In the genomic region with DNA sequence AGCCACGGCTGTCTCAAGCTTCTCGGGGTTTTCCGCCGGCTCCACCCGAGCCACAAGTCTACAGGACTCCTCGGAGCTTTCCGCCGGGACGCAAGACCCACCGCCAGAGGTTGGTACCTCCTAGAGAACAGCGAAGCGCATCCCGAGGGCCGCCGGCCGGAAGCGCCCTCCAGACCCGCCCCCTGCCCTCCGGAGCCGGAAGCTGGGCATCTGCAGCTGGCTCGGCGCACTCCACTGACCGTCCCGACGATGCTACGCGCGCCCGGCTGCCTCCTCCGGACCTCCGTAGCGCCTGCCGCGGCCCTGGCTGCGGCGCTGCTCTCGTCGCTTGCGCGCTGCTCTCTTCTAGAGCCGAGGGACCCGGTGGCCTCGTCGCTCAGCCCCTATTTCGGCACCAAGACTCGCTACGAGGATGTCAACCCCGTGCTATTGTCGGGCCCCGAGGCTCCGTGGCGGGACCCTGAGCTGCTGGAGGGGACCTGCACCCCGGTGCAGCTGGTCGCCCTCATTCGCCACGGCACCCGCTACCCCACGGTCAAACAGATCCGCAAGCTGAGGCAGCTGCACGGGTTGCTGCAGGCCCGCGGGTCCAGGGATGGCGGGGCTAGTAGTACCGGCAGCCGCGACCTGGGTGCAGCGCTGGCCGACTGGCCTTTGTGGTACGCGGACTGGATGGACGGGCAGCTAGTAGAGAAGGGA, we compare ENCODE assay signal across 1 cellular context.
A peak's percentile ranks its signal among the peaks of the same experiment; 100 is the strongest.
TF ChIP-seq lines count a peak whose summit lies in the region.

A gene with protein sequence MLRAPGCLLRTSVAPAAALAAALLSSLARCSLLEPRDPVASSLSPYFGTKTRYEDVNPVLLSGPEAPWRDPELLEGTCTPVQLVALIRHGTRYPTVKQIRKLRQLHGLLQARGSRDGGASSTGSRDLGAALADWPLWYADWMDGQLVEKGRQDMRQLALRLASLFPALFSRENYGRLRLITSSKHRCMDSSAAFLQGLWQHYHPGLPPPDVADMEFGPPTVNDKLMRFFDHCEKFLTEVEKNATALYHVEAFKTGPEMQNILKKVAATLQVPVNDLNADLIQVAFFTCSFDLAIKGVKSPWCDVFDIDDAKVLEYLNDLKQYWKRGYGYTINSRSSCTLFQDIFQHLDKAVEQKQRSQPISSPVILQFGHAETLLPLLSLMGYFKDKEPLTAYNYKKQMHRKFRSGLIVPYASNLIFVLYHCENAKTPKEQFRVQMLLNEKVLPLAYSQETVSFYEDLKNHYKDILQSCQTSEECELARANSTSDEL (plus strand): TSS at position 227 of the 699 bp plus-strand sequence. CDS start 23 bp downstream, at position 250.

TF ChIP-seq in HepG2, 621 proteins besides CTCF, POLR2A, EP300 and RAD21 (continued from another document and continues in another):
- TF ChIP-seq, protein P1, sequence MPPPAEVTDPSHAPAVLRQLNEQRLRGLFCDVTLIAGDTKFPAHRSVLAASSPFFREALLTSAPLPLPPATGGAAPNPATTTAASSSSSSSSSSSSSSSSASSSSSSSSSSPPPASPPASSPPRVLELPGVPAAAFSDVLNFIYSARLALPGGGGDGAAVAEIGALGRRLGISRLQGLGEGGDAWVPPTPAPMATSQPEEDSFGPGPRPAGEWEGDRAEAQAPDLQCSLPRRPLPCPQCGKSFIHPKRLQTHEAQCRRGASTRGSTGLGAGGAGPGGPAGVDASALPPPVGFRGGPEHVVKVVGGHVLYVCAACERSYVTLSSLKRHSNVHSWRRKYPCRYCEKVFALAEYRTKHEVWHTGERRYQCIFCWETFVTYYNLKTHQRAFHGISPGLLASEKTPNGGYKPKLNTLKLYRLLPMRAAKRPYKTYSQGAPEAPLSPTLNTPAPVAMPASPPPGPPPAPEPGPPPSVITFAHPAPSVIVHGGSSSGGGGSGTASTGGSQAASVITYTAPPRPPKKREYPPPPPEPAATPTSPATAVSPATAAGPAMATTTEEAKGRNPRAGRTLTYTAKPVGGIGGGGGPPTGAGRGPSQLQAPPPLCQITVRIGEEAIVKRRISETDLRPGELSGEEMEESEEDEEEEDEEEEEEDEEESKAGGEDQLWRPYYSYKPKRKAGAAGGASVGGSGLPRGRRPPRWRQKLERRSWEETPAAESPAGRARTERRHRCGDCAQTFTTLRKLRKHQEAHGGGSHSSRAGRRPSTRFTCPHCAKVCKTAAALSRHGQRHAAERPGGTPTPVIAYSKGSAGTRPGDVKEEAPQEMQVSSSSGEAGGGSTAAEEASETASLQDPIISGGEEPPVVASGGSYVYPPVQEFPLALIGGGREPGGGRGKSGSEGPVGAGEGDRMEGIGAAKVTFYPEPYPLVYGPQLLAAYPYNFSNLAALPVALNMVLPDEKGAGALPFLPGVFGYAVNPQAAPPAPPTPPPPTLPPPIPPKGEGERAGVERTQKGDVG (CRISPR knock-in tag; IDR thresholded peaks at IDR 0.05; ENCODE audit: borderline replicate concordance): 0 out of 2 replicates have a peak, but pooled peaks have one; percentile 25
- TF ChIP-seq GABPA (IDR thresholded peaks at IDR 0.05; ENCODE audit: low read depth, low read length) (peak; percentile 99), GABPA (CRISPR knock-in tag; IDR thresholded peaks at IDR 0.05; ENCODE audit: low read depth) (peak; percentile 92), ZKSCAN8 (CRISPR knock-in tag; IDR thresholded peaks at IDR 0.05; ENCODE audit: borderline replicate concordance) (no peak), ZSCAN20 (CRISPR knock-in tag; IDR thresholded peaks at IDR 0.05; ENCODE audit: borderline replicate concordance) (no peak), ZNF614 (CRISPR knock-in tag; IDR thresholded peaks at IDR 0.05; ENCODE audit: borderline replicate concordance) (0 out of 2 replicates have a peak, but pooled peaks have one; percentile 18), NFKB2 (CRISPR knock-in tag; IDR thresholded peaks at IDR 0.05; ENCODE audit: borderline replicate concordance) (0 out of 2 replicates have a peak, but pooled peaks have one; percentile 47), JUND (CRISPR knock-in tag; IDR thresholded peaks at IDR 0.05) (no peak), CREB1 (IDR thresholded peaks at IDR 0.05) (peak; percentile 55; the same call in 1 of the 2 replicates), CREB1 (CRISPR knock-in tag; IDR thresholded peaks at IDR 0.05) (no peak), GATA4 (IDR thresholded peaks at IDR 0.05; ENCODE audit: borderline replicate concordance, low read depth) (0 out of 2 replicates have a peak, but pooled peaks have one; percentile 49), ZNF329 (CRISPR knock-in tag; IDR thresholded peaks at IDR 0.05; ENCODE audit: low read depth) (0 out of 2 replicates have a peak, but pooled peaks have one; percentile 13), NAIF1 (CRISPR knock-in tag; IDR thresholded peaks at IDR 0.05; ENCODE audit: borderline replicate concordance) (peak; percentile 62; the same call in 1 of the 2 replicates), ZC3H13 (CRISPR knock-in tag; IDR thresholded peaks at IDR 0.05) (peak; percentile 25; the same call in 1 of the 2 replicates), ZNF335 (CRISPR knock-in tag; IDR thresholded peaks at IDR 0.05) (peak; percentile 7; the same call in 1 of the 2 replicates), ZNF224 (CRISPR knock-in tag; IDR thresholded peaks at IDR 0.05) (0 out of 2 replicates have a peak, but pooled peaks have one; percentile 27), TCF12 (IDR thresholded peaks at IDR 0.05) (no peak), TCF12 (CRISPR knock-in tag; IDR thresholded peaks at IDR 0.05) (no peak), MAZ (IDR thresholded peaks at IDR 0.05; ENCODE audit: borderline replicate concordance, low read depth, low read length) (no peak), MAZ (CRISPR knock-in tag; IDR thresholded peaks at IDR 0.05; ENCODE audit: low read depth) (peak; percentile 40; the same call in 1 of the 2 replicates), GFI1 (CRISPR knock-in tag; IDR thresholded peaks at IDR 0.05; ENCODE audit: borderline replicate concordance) (peak; percentile 57; the same call in 1 of the 2 replicates), ZNF790 (CRISPR knock-in tag; IDR thresholded peaks at IDR 0.05; ENCODE audit: borderline replicate concordance) (0 out of 2 replicates have a peak, but pooled peaks have one; percentile 82), HIVEP1 (CRISPR knock-in tag; IDR thresholded peaks at IDR 0.05) (peak; percentile 70; the same call in 1 of the 2 replicates)
- TF ChIP-seq, protein P2, sequence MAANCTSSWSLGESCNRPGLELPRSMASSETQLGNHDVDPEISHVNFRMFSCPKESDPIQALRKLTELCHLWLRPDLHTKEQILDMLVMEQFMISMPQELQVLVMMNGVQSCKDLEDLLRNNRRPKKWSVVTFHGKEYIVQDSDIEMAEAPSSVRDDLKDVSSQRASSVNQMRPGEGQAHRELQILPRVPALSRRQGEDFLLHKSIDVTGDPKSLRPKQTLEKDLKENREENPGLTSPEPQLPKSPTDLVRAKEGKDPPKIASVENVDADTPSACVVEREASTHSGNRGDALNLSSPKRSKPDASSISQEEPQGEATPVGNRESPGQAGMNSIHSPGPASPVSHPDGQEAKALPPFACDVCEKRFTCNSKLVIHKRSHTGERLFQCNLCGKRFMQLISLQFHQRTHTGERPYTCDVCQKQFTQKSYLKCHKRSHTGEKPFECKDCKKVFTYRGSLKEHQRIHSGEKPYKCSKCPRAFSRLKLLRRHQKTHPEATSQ (CRISPR knock-in tag; IDR thresholded peaks at IDR 0.05; ENCODE audit: borderline replicate concordance): 0 out of 2 replicates have a peak, but pooled peaks have one; percentile 49
- TF ChIP-seq, protein P3, sequence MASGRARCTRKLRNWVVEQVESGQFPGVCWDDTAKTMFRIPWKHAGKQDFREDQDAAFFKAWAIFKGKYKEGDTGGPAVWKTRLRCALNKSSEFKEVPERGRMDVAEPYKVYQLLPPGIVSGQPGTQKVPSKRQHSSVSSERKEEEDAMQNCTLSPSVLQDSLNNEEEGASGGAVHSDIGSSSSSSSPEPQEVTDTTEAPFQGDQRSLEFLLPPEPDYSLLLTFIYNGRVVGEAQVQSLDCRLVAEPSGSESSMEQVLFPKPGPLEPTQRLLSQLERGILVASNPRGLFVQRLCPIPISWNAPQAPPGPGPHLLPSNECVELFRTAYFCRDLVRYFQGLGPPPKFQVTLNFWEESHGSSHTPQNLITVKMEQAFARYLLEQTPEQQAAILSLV (CRISPR knock-in tag; IDR thresholded peaks at IDR 0.05; ENCODE audit: borderline replicate concordance): peak; percentile 90
- TF ChIP-seq, protein P4, sequence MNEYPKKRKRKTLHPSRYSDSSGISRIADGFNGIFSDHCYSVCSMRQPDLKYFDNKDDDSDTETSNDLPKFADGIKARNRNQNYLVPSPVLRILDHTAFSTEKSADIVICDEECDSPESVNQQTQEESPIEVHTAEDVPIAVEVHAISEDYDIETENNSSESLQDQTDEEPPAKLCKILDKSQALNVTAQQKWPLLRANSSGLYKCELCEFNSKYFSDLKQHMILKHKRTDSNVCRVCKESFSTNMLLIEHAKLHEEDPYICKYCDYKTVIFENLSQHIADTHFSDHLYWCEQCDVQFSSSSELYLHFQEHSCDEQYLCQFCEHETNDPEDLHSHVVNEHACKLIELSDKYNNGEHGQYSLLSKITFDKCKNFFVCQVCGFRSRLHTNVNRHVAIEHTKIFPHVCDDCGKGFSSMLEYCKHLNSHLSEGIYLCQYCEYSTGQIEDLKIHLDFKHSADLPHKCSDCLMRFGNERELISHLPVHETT (CRISPR knock-in tag; conservative IDR thresholded peaks at IDR 0.05): peak; percentile 48; the same call in 1 of the 2 replicates
- TF ChIP-seq, protein P5, sequence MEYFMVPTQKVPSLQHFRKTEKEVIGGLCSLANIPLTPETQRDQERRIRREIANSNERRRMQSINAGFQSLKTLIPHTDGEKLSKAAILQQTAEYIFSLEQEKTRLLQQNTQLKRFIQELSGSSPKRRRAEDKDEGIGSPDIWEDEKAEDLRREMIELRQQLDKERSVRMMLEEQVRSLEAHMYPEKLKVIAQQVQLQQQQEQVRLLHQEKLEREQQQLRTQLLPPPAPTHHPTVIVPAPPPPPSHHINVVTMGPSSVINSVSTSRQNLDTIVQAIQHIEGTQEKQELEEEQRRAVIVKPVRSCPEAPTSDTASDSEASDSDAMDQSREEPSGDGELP (IDR thresholded peaks at IDR 0.05; ENCODE audit: borderline replicate concordance, low read depth): peak; percentile 93
- TF ChIP-seq, protein P6, sequence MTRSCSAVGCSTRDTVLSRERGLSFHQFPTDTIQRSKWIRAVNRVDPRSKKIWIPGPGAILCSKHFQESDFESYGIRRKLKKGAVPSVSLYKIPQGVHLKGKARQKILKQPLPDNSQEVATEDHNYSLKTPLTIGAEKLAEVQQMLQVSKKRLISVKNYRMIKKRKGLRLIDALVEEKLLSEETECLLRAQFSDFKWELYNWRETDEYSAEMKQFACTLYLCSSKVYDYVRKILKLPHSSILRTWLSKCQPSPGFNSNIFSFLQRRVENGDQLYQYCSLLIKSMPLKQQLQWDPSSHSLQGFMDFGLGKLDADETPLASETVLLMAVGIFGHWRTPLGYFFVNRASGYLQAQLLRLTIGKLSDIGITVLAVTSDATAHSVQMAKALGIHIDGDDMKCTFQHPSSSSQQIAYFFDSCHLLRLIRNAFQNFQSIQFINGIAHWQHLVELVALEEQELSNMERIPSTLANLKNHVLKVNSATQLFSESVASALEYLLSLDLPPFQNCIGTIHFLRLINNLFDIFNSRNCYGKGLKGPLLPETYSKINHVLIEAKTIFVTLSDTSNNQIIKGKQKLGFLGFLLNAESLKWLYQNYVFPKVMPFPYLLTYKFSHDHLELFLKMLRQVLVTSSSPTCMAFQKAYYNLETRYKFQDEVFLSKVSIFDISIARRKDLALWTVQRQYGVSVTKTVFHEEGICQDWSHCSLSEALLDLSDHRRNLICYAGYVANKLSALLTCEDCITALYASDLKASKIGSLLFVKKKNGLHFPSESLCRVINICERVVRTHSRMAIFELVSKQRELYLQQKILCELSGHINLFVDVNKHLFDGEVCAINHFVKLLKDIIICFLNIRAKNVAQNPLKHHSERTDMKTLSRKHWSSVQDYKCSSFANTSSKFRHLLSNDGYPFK (CRISPR knock-in tag; IDR thresholded peaks at IDR 0.05; ENCODE audit: borderline replicate concordance): peak; percentile 83
- TF ChIP-seq, protein P7, sequence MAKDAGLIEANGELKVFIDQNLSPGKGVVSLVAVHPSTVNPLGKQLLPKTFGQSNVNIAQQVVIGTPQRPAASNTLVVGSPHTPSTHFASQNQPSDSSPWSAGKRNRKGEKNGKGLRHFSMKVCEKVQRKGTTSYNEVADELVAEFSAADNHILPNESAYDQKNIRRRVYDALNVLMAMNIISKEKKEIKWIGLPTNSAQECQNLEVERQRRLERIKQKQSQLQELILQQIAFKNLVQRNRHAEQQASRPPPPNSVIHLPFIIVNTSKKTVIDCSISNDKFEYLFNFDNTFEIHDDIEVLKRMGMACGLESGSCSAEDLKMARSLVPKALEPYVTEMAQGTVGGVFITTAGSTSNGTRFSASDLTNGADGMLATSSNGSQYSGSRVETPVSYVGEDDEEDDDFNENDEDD (CRISPR knock-in tag; IDR thresholded peaks at IDR 0.05; ENCODE audit: borderline replicate concordance): peak; percentile 65; the same call in 1 of the 2 replicates
- TF ChIP-seq, protein P8, sequence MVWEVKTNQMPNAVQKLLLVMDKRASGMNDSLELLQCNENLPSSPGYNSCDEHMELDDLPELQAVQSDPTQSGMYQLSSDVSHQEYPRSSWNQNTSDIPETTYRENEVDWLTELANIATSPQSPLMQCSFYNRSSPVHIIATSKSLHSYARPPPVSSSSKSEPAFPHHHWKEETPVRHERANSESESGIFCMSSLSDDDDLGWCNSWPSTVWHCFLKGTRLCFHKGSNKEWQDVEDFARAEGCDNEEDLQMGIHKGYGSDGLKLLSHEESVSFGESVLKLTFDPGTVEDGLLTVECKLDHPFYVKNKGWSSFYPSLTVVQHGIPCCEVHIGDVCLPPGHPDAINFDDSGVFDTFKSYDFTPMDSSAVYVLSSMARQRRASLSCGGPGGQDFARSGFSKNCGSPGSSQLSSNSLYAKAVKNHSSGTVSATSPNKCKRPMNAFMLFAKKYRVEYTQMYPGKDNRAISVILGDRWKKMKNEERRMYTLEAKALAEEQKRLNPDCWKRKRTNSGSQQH (CRISPR knock-in tag; IDR thresholded peaks at IDR 0.05; ENCODE audit: low read depth): peak; percentile 80; the same call in 1 of the 2 replicates
